Comparison of ENCODE assay signal across 11 cellular contexts in the genomic region with DNA sequence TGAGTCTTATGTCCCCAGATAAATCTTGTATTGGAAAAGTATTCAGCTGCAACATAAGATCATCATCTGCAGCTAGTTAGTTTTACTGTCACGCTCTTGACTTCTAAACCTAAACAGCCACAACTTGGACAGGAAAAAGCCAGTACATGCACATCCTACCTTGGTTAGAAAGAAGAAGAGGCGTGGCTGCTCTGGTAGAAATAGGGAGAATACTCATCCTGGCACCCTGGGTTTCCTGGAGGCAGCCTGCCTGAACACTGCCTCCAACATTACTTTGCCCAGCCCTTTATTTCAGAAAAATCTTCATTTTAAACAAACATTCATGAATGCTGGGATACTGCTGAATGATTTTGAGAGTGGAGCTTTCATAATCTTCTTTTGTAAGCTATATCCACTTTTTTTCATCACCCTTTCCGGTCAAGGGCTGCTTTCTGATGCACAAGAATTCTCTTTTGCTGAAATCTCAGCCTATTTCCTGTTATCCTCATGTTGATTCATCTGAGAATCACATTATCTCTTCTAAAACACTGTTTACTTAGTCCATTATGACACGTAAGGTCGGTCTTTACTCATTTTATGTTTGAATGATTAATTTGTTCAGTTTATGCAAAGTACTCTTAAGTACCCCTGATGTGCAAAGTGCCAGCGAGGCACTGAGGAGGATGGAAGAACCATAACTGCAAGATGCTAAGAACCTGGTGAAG. TPM values are rescaled to one million over a fixed set of nuclear protein-coding genes. Genes with fewer than 3 reads are reported as not detected.
A peak's percentile ranks its signal among the peaks of the same experiment; 100 is the strongest.
DNase-seq lines count a peak whose midpoint lies in the region; ATAC-seq and TF ChIP-seq lines count a peak whose summit lies in the region.
"Had no signal": no experiment of that assay in that cellular context is flagged by ENCODE, and none has a peak within 500 bp of the region (broad histone marks: within the 10 kb centered on the region; RNA-seq: fewer than 3 reads in every experiment).

No MANE protein-coding gene starts in this region.

- peak; percentile 64 for ATAC-seq in PC-3

- TF ChIP-seq POLR2A in suprapubic skin (IDR thresholded peaks at IDR 0.05) (no peak), Peyer's patch (IDR thresholded peaks at IDR 0.05) (no peak)

- no peak for TF ChIP-seq EP300 in suprapubic skin (IDR thresholded peaks at IDR 0.05)

- no peaks in the 10 kb centered on the region for H3F3A ChIP-seq in PC-3 (ENCODE audit: low read length, unreplicated experiment)

- peak overlapping the region; percentile 94 for H3K27ac ChIP-seq in PC-3 (ENCODE audit: low read length)
- peak overlapping the region; percentile 82 for H3K27ac ChIP-seq in layer of hippocampus (ENCODE audit: low read depth, low read length)
- H3K27ac ChIP-seq in suprapubic skin = peak overlapping the region; percentile 77
- peak overlapping the region in 1 of 4 donors; percentile 29 for H3K27ac ChIP-seq in Peyer's patch

- peaks cover 74% of the 10 kb centered on the region for H3K79me2 ChIP-seq in PC-3 (ENCODE audit: low read length)

- H3K4me1 ChIP-seq in PC-3 (ENCODE audit: insufficient read depth, low read length) (peaks cover 54% of the 10 kb centered on the region), suprapubic skin (peaks cover 56% of the 10 kb centered on the region), Peyer's patch (peaks cover 0 to 14% (median 0%) of the 10 kb centered on the region in 4 donors)

- BruUV-seq in PC-3 (replicated peaks; lab: Mats Ljungman, UMichigan) = TSS peak; percentile 43

- no peaks in the 10 kb centered on the region for H4K20me1 ChIP-seq in PC-3 (ENCODE audit: low read length)

- intact Hi-C loops in PC-3 (cut with micrococcal nuclease) = loop anchor here (1.0 to 2.0 kb wide), 2 partner anchors 118 to 312 kb away; no protein-coding TSS in a partner anchor

- 47% methylated on average over 6 of the region's 6 CpGs for WGBS in suprapubic skin

- H3K36me3 ChIP-seq in PC-3 (ENCODE audit: low read depth, low read length) (peaks cover 14% of the 10 kb centered on the region), suprapubic skin (no peaks in the 10 kb centered on the region), Peyer's patch (no peaks in the 10 kb centered on the region)

- peak overlapping the region; percentile 53 for H3K4me2 ChIP-seq in PC-3 (ENCODE audit: low read length)

- no peaks in the 10 kb centered on the region for H3K27me3 ChIP-seq in PC-3 (ENCODE audit: low read length)
- H3K27me3 ChIP-seq in layer of hippocampus (ENCODE audit: control insufficient read depth, insufficient read depth, low read length) = no peaks in the 10 kb centered on the region
- no peaks in the 10 kb centered on the region for H3K27me3 ChIP-seq in suprapubic skin
- H3K27me3 ChIP-seq in Peyer's patch = no peaks in the 10 kb centered on the region

- CTCF ChIA-PET in PC-3 (lab: Charles Lee) = interaction anchor here (1.4 kb wide), 1 partner anchor 312 kb away, joined by 3 read pairs; no protein-coding TSS in a partner anchor

- H3K9ac ChIP-seq in PC-3 (ENCODE audit: low read length) = peak overlapping the region; percentile 70

- no peaks in the 10 kb centered on the region for H3K9me2 ChIP-seq in PC-3 (replicated peaks; ENCODE audit: low read length)

- H3K4me3 ChIP-seq in PC-3 (ENCODE audit: low read length) = no peak overlapping the region; the same call in 1 of the 2 replicates
- peak overlapping the region in 1 of 2 donors; percentile 40 for H3K4me3 ChIP-seq in cardiac fibroblast (replicated peaks in 1 of 2; ENCODE audit: low read depth in 2 of 2, low read length in 2 of 2)
- H3K4me3 ChIP-seq in suprapubic skin = no peak overlapping the region
- no peak overlapping the region for H3K4me3 ChIP-seq in Peyer's patch

- POLR2A ChIA-PET in PC-3 (lab: Charles Lee; ENCODE audit: unreplicated experiment) = interaction anchor here (0.6 to 1.0 kb wide), 2 partner anchors 55 to 1233 kb away, joined by 5 read pairs; partner anchors contain the start of gene STARD13

- H3K9me3 ChIP-seq in PC-3 (ENCODE audit: low read length) (no peaks in the 10 kb centered on the region), suprapubic skin (no peaks in the 10 kb centered on the region), Peyer's patch (peaks cover 0 to 6% (median 0%) of the 10 kb centered on the region in 4 donors)

- no peak overlapping the region for H2AFZ ChIP-seq in PC-3 (ENCODE audit: low read length)

- DNase-seq in PC-3 (peak; percentile 63), cardiac fibroblast (ENCODE audit: low read depth in 2 of 2) (peak; percentile 67 to 87), suprapubic skin (ENCODE audit: low spot score in 2 of 2) (no peak), Peyer's patch (no peak), NCI-H1436 (lab: John Stamatoyannopoulos, UW) (no peak), T-helper 9 cell (no peak)
- DNase-seq: activated CD8-positive, alpha-beta memory T cell treated with anti-CD3 and anti-CD28 coated beads for 24 hours; central memory CD4-positive, alpha-beta T cell; stimulated activated CD4-positive, alpha-beta T cell treated with anti-CD3 and anti-CD28 coated beads, Interleukin-12 subunit alpha, Interleukin-12 subunit beta, amount 100 ng/mL, for 4 hours; stimulated activated naive CD4-positive, alpha-beta T cell had no signal

- TF ChIP-seq CTCF in PC-3 (conservative IDR thresholded peaks at IDR 0.05; ENCODE audit: low read depth, low read length) = no peak
- no peak for TF ChIP-seq CTCF in cardiac fibroblast (IDR thresholded peaks at IDR 0.05; ENCODE audit: low read depth, low read length)
- no peak for TF ChIP-seq CTCF in suprapubic skin (IDR thresholded peaks at IDR 0.05)
- TF ChIP-seq CTCF in Peyer's patch (IDR thresholded peaks at IDR 0.05) = no peak

RNA-seq across cellular contexts. Expression of gene STARD13, which starts 55.2 kb away (rescaled TPM):
- 24.3 and 26.6 TPM in 2 replicates for total RNA-seq in PC-3 (2014; rRNA removed)
- total RNA-seq in suprapubic skin = 10 to 100 TPM in 3 of 4 donors, 1 to 10 TPM in 1; 7.9 to 31.4 (median 15.9) TPM
- total RNA-seq in Peyer's patch = 10 to 100 TPM in 3 of 4 donors, 1 to 10 TPM in 1; 9.5 to 33.9 (median 30.3) TPM

Comparison
In these comparisons a context has a peak if more than half of its experiments do, and no peak if none do; other contexts are left out.
1. DNase-seq: peak in PC-3 (single experiment) and cardiac fibroblast (2 of 2); none in suprapubic skin (0 of 2), Peyer's patch (0 of 3), NCI-H1436 (single experiment) and T-helper 9 cell (single experiment).